In the genomic region with DNA sequence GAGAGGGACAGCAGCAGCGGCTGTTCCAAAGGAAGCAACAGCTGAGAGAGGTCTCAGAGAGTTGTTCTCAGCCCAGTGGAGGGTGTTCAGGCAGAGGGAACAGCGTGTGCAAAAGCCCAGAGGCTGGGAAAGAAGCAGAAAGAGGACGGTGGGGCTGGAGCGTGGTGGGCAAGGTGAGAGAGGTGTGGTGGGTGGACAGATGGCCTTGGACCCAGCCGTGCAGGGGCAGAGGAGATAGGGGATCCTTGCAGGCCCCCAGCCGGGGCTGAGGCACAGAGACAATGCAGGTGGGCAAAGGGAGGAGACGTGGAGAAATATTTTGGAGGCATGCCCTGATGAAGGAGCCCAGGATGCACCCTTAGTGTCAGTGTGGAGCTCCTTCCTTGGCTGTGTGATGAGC, we compare ENCODE assay signal across 14 cellular contexts. TPM values are rescaled to one million over a fixed set of nuclear protein-coding genes. Genes with fewer than 3 reads are reported as not detected.
A peak's percentile ranks its signal among the peaks of the same experiment; 100 is the strongest.
DNase-seq lines count a peak whose midpoint lies in the region; ATAC-seq and TF ChIP-seq lines count a peak whose summit lies in the region.
"Not testable (repeated sequence)": the region's sequence is repeated elsewhere in the genome, so short reads cannot be mapped to it uniquely, and the experiment has no call there.
"Had no signal": no experiment of that assay in that cellular context is flagged by ENCODE, and none has a peak within 500 bp of the region (broad histone marks: within the 10 kb centered on the region; RNA-seq: fewer than 3 reads in every experiment).

No MANE protein-coding gene starts in this region.

- not testable (repeated sequence) for H3K4me3 ChIP-seq in sigmoid colon

- H3K4me3 Mint-ChIP-seq in T-helper 17 cell = peak overlapping the region; percentile 71
- not testable (repeated sequence) for H3K4me3 Mint-ChIP-seq in activated CD4-positive, alpha-beta T cell treated with anti-CD3 and anti-CD28 coated beads, Interleukin-2, amount 10 ng/mL, durations not matched to agents 24 days and 14 days
- H3K4me3 Mint-ChIP-seq in activated naive CD4-positive, alpha-beta T cell treated with anti-CD3 and anti-CD28 coated beads, Interleukin-2, amount 50 U/mL, for 24 hours = peak overlapping the region; percentile 33
- peak overlapping the region; percentile 43 for H3K4me3 Mint-ChIP-seq in central memory CD8-positive, alpha-beta T cell

- H3K27me3 Mint-ChIP-seq in T-helper 17 cell = peaks cover 28% of the 10 kb centered on the region
- H3K27me3 Mint-ChIP-seq in activated CD4-positive, alpha-beta T cell treated with anti-CD3 and anti-CD28 coated beads, Interleukin-2, amount 10 ng/mL, durations not matched to agents 24 days and 14 days = peaks cover 15% of the 10 kb centered on the region
- H3K27me3 Mint-ChIP-seq in activated naive CD4-positive, alpha-beta T cell treated with anti-CD3 and anti-CD28 coated beads, Interleukin-2, amount 50 U/mL, for 24 hours = not testable (repeated sequence)
- peaks cover 20% of the 10 kb centered on the region for H3K27me3 Mint-ChIP-seq in central memory CD8-positive, alpha-beta T cell

- TF ChIP-seq EP300 in sigmoid colon (IDR thresholded peaks at IDR 0.05) = not testable (repeated sequence)

- WGBS in sigmoid colon, 2 donors = 48 to 60% methylated on average over 7 of the region's 7 CpGs

- DNase-seq in T-helper 17 cell; central memory CD8-positive, alpha-beta T cell (ENCODE audit: low spot score in 2 of 2): not testable (repeated sequence)
- DNase-seq in activated CD4-positive, alpha-beta T cell treated with anti-CD3 and anti-CD28 coated beads, Interleukin-2, amount 10 ng/mL, durations not matched to agents 24 days and 14 days = peak; percentile 34
- DNase-seq in cardiac septum (ENCODE audit: low spot score) (peak; percentile 24), sigmoid colon (peak; percentile 30)

- not testable (repeated sequence) for H3K9me3 Mint-ChIP-seq in activated CD4-positive, alpha-beta T cell treated with anti-CD3 and anti-CD28 coated beads, Interleukin-2, amount 10 ng/mL, durations not matched to agents 24 days and 14 days; activated naive CD4-positive, alpha-beta T cell treated with anti-CD3 and anti-CD28 coated beads, Interleukin-2, amount 50 U/mL, for 24 hours; central memory CD8-positive, alpha-beta T cell

- H3K4me1 Mint-ChIP-seq in T-helper 17 cell; activated CD4-positive, alpha-beta T cell treated with anti-CD3 and anti-CD28 coated beads, Interleukin-2, amount 10 ng/mL, durations not matched to agents 24 days and 14 days; activated naive CD4-positive, alpha-beta T cell treated with anti-CD3 and anti-CD28 coated beads, Interleukin-2, amount 50 U/mL, for 24 hours; central memory CD8-positive, alpha-beta T cell: not testable (repeated sequence)

- not testable (repeated sequence) for H3K27ac ChIP-seq in sigmoid colon

- H3K9me3 ChIP-seq in T-helper 17 cell (ENCODE audit: control insufficient read depth, low read length, poor library complexity, severe bottlenecking); sigmoid colon: not testable (repeated sequence)

- H3K27ac Mint-ChIP-seq in T-helper 17 cell; activated CD4-positive, alpha-beta T cell treated with anti-CD3 and anti-CD28 coated beads, Interleukin-2, amount 10 ng/mL, durations not matched to agents 24 days and 14 days; activated naive CD4-positive, alpha-beta T cell treated with anti-CD3 and anti-CD28 coated beads, Interleukin-2, amount 50 U/mL, for 24 hours; central memory CD8-positive, alpha-beta T cell (ENCODE audit: low read depth): not testable (repeated sequence)

- intact Hi-C loops in activated CD4-positive, alpha-beta T cell treated with anti-CD3 and anti-CD28 coated beads, Interleukin-2, amount 10 ng/mL, durations not matched to agents 24 days and 14 days (cut with micrococcal nuclease); sigmoid colon (cut with DNase I): not testable (repeated sequence)
- intact Hi-C loops in cardiac septum (cut with DNase I) = loop anchor here (10.0 kb wide), 1 partner anchor 293 kb away; no protein-coding TSS in a partner anchor

- H3K27me3 ChIP-seq in sigmoid colon = not testable (repeated sequence)

- not testable (repeated sequence) for TF ChIP-seq POLR2A in sigmoid colon (IDR thresholded peaks at IDR 0.05)

- not testable (repeated sequence) for H3K4me1 ChIP-seq in sigmoid colon

- ATAC-seq in T-helper 17 cell; central memory CD8-positive, alpha-beta T cell (replicated peaks; ENCODE audit: extremely low read depth, poor library complexity, severe bottlenecking): not testable (repeated sequence)

- H3K36me3 Mint-ChIP-seq in T-helper 17 cell (ENCODE audit: low read depth); activated CD4-positive, alpha-beta T cell treated with anti-CD3 and anti-CD28 coated beads, Interleukin-2, amount 10 ng/mL, durations not matched to agents 24 days and 14 days (ENCODE audit: low read depth); activated naive CD4-positive, alpha-beta T cell treated with anti-CD3 and anti-CD28 coated beads, Interleukin-2, amount 50 U/mL, for 24 hours; central memory CD8-positive, alpha-beta T cell (ENCODE audit: insufficient read depth): not testable (repeated sequence)

- TF ChIP-seq CTCF in sigmoid colon (IDR thresholded peaks at IDR 0.05) = not testable (repeated sequence)

- not testable (repeated sequence) for H3K36me3 ChIP-seq in sigmoid colon

RNA-seq across cellular contexts. Expression of a gene that starts 58.4 kb away (rescaled TPM):
- total RNA-seq in T-helper 17 cell = not detected
- not detected in 2 replicates for total RNA-seq in activated CD4-positive, alpha-beta T cell treated with anti-CD3 and anti-CD28 coated beads, Interleukin-2, amount 10 ng/mL, durations not matched to agents 24 days and 14 days
- not detected for total RNA-seq in cardiac septum
- not detected for total RNA-seq in sigmoid colon
- under 1 TPM in 1 of 3 donors, not detected in 2; 0.29 TPM for polyA plus RNA-seq in sigmoid colon
- total RNA-seq: A172; B cell; Caco-2; Calu3; CD4-positive, alpha-beta T cell; CD8-positive, alpha-beta T cell had no signal
- polyA plus RNA-seq: A549, BJ had no signal
